Comparison of ENCODE assay signal across 9 cellular contexts in genomic region chr1:45326627-45327591, GRCh38. TPM values are rescaled to one million over a fixed set of nuclear protein-coding genes. Genes with fewer than 3 reads are reported as not detected.
DNase-seq lines count a peak whose midpoint lies in the region; TF ChIP-seq lines count a peak whose summit lies in the region.
"Had no signal": no experiment of that assay in that cellular context is flagged by ENCODE, and none has a peak within 500 bp of the region (broad histone marks: within the 10 kb centered on the region; RNA-seq: fewer than 3 reads in every experiment).

TSS of gene HPDL (plus strand) at chr1:45326895. CDS start at chr1:45327149, 254 bp downstream.

- no peaks in the 10 kb centered on the region for H3F3A ChIP-seq in MM.1S (ENCODE audit: insufficient read depth, low read length)
- H3F3A ChIP-seq in smooth muscle cell (ENCODE audit: low read depth): peaks cover 3% of the 10 kb centered on the region

- CTCF ChIA-PET in MCF 10A (lab: Yijun Ruan, JAX): interaction anchor here (0.6 kb wide), 2 partner anchors 164 to 1273 kb away, joined by 3 read pairs; partner anchors contain the start of gene TESK2

- H3K27me3 Mint-ChIP-seq in MCF 10A (ENCODE audit: insufficient read depth, unreplicated experiment): no peaks in the 10 kb centered on the region
- no peaks in the 10 kb centered on the region for H3K27me3 Mint-ChIP-seq in immature natural killer cell (ENCODE audit: low read depth in 3 of 3)

- intact Hi-C loops in MCF 10A (cut with micrococcal nuclease): no loop called here

- no peaks in the 10 kb centered on the region for H3K27me3 ChIP-seq in MM.1S (replicated peaks; ENCODE audit: insufficient read depth, low read length)
- no peaks in the 10 kb centered on the region for H3K27me3 ChIP-seq in smooth muscle cell (ENCODE audit: low read depth)

- H3K4me1 ChIP-seq in MM.1S (ENCODE audit: low read length) (peaks cover 13% of the 10 kb centered on the region), smooth muscle cell (ENCODE audit: low read depth) (peaks cover 11% of the 10 kb centered on the region)

- no TSS peak for BruUV-seq in MCF 10A (replicated peaks; lab: Mats Ljungman, UMichigan)

- H2AFZ ChIP-seq in MM.1S (ENCODE audit: low read length): peak within 1 kb of the TSS; percentile 97
- peak within 1 kb of the TSS; percentile 10 for H2AFZ ChIP-seq in smooth muscle cell (ENCODE audit: low read depth)

- no peaks in the 10 kb centered on the region for H3K36me3 ChIP-seq in MM.1S (replicated peaks; ENCODE audit: insufficient read depth, low read length)
- no peaks in the 10 kb centered on the region for H3K36me3 ChIP-seq in smooth muscle cell (ENCODE audit: low read depth)

- H3K79me2 ChIP-seq in MM.1S (ENCODE audit: low read length) (no peaks in the 10 kb centered on the region; the same call in 1 of the 2 replicates), smooth muscle cell (ENCODE audit: low read depth) (no peaks in the 10 kb centered on the region)

- POLR2A ChIA-PET in MCF 10A (lab: Yijun Ruan, JAX): interaction anchor here (2.3 kb wide), 1 partner anchor 13 kb away, joined by 15 read pairs; the partner anchor contains the start of genes MUTYH and TOE1

- H3K4me3 Mint-ChIP-seq in MCF 10A (ENCODE audit: unreplicated experiment): peak within 1 kb of the TSS; percentile 70
- H3K4me3 Mint-ChIP-seq in immature natural killer cell: peak within 1 kb of the TSS; percentile 77 to 86 (median 82)

- no peaks in the 10 kb centered on the region for H3K9me3 Mint-ChIP-seq in MCF 10A (ENCODE audit: unreplicated experiment)
- H3K9me3 Mint-ChIP-seq in immature natural killer cell: peaks cover 0 to 1% (median 0%) of the 10 kb centered on the region in 6 donors

- H3K9me3 ChIP-seq in MM.1S (replicated peaks; ENCODE audit: insufficient read depth, low read length) (no peaks in the 10 kb centered on the region), smooth muscle cell (replicated peaks; ENCODE audit: low read depth) (no peaks in the 10 kb centered on the region)

- H3K4me1 Mint-ChIP-seq in MCF 10A (ENCODE audit: insufficient read depth, unreplicated experiment): peaks cover 7% of the 10 kb centered on the region
- H3K4me1 Mint-ChIP-seq in immature natural killer cell: peaks cover 6 to 9% of the 10 kb centered on the region in 2 donors

- DNase-seq in MM.1S: peak; percentile 66
- peak; percentile 40 for DNase-seq in T-helper 9 cell
- DNase-seq in MCF 10A (ENCODE audit: unreplicated experiment): peak; percentile 48
- peak; percentile 29 to 39 (median 39) for DNase-seq in immature natural killer cell
- DNase-seq in smooth muscle cell (lab: John Stamatoyannopoulos, UW; ENCODE audit: unreplicated experiment): no peak
- no peak for DNase-seq in A172 (ENCODE audit: low spot score)
- DNase-seq in 8988T: no peak

- H3K27ac Mint-ChIP-seq in MCF 10A (ENCODE audit: low read depth, unreplicated experiment) (no peak within 1 kb of the TSS), immature natural killer cell (peak within 1 kb of the TSS in 1 of 6 donors; percentile 65)

- H3K36me3 Mint-ChIP-seq in MCF 10A (ENCODE audit: insufficient read depth, unreplicated experiment) (peaks cover 8% of the 10 kb centered on the region), immature natural killer cell (peaks cover 0 to 10% (median 0%) of the 10 kb centered on the region in 3 donors)

- H3K4me2 ChIP-seq in MM.1S (ENCODE audit: low read depth, low read length): peak within 1 kb of the TSS; percentile 100
- peak within 1 kb of the TSS; percentile 84 for H3K4me2 ChIP-seq in smooth muscle cell

- H3K9ac ChIP-seq in MM.1S (ENCODE audit: low read length) (peak within 1 kb of the TSS; percentile 70), smooth muscle cell (ENCODE audit: low read depth) (no peak within 1 kb of the TSS)

- H4K20me1 ChIP-seq in MM.1S (ENCODE audit: insufficient read depth, low read length) (no peaks in the 10 kb centered on the region), smooth muscle cell (ENCODE audit: low read depth) (no peaks in the 10 kb centered on the region)

- WGBS in smooth muscle cell (ENCODE audit: low lambda C conversion rate): 33% methylated on average over 86 of the region's 93 CpGs

- peak within 1 kb of the TSS; percentile 90 for H3K4me3 ChIP-seq in GM12875 (ENCODE audit: low read depth, low read length)
- H3K4me3 ChIP-seq in MM.1S (ENCODE audit: low read length): peak within 1 kb of the TSS; percentile 69
- H3K4me3 ChIP-seq in smooth muscle cell: peak within 1 kb of the TSS; percentile 53

- TF ChIP-seq CTCF in GM12875 (IDR thresholded peaks at IDR 0.05; ENCODE audit: borderline replicate concordance, insufficient read depth, low read depth, low read length) (no peak), MM.1S (IDR thresholded peaks at IDR 0.05; ENCODE audit: low read length) (no peak), MCF 10A (IDR thresholded peaks at IDR 0.05; ENCODE audit: unreplicated experiment) (no peak), smooth muscle cell (IDR thresholded peaks at IDR 0.05; ENCODE audit: borderline replicate concordance, insufficient read depth, poor library complexity, severe bottlenecking) (no peak)

- H3K27ac ChIP-seq in MM.1S (ENCODE audit: low read length): no peak within 1 kb of the TSS
- H3K27ac ChIP-seq in smooth muscle cell (ENCODE audit: low read depth): no peak within 1 kb of the TSS

- no peaks in the 10 kb centered on the region for H3K9me2 ChIP-seq in MM.1S (replicated peaks; ENCODE audit: insufficient read depth, low read length)

RNA-seq across cellular contexts. Expression of gene HPDL, which starts in this region (rescaled TPM):
- total RNA-seq in MCF 10A (2022) (0.37 TPM in 1 of 2 replicates, not detected in the other), smooth muscle cell (not detected in 2 replicates)
- polyA plus RNA-seq in immature natural killer cell (1 to 10 TPM in 2 of 3 donors, under 1 TPM in 1; 0.90 to 2.2 (median 1.1) TPM), smooth muscle cell (0.96 and 0.98 TPM in 2 replicates)
- total RNA-seq in A172 (2014; rRNA removed; shearing (Covaris generic)): not detected in 2 replicates
- total RNA-seq: myocyte had no signal

Comparison
In these comparisons a context has a peak if more than half of its experiments do, and no peak if none do; other contexts are left out.
1. Peak in DNase-seq in MCF 10A; RNA of the gene not detected or under 1 TPM.
2. DNase-seq: peak in MM.1S (single experiment), T-helper 9 cell (single experiment) and immature natural killer cell (3 of 3); none in smooth muscle cell (single experiment), A172 (single experiment) and 8988T (single experiment).
3. Peak in every context shown above with its lines, with median percentiles within 50 percentile points of each other: H3K4me3 ChIP-seq.